Comparison of ENCODE assay signal across 2 cellular contexts in genomic region chr6:12288211-12288618, GRCh38.
TF ChIP-seq lines count a peak whose summit lies in the region.

No MANE protein-coding gene starts in this region.

TF ChIP-seq in A549, 52 proteins besides CTCF, POLR2A, EP300 and RAD21:
- TF ChIP-seq MAX (IDR thresholded peaks at IDR 0.05), result 0 out of 2 replicates have a peak, but pooled peaks have one; percentile 1
- TF ChIP-seq NFE2L2 (conservative IDR thresholded peaks at IDR 0.05; ENCODE audit: low read length), result no peak
- no peak for TF ChIP-seq SMC3 (IDR thresholded peaks at IDR 0.05)
- peak in 1 of 2 experiments; percentile 15; a peak in 1 of 5 replicates for TF ChIP-seq JUN (IDR thresholded peaks at IDR 0.05)

TF ChIP-seq in HEK293, 187 proteins besides CTCF, POLR2A, EP300 and RAD21:
- TF ChIP-seq EGR2 (tag by site-specific recombination; IDR thresholded peaks at IDR 0.05; ENCODE audit: low read depth), result 0 out of 2 replicates have a peak, but pooled peaks have one; percentile 15
- TF ChIP-seq ZFHX2 (tag by site-specific recombination; conservative IDR thresholded peaks at IDR 0.05), result peak; percentile 73
- no peak for TF ChIP-seq ZNF660 (tag by site-specific recombination; IDR thresholded peaks at IDR 0.05)
- peak; percentile 70 for TF ChIP-seq KLF1 (tag by site-specific recombination; IDR thresholded peaks at IDR 0.05)
TF ChIP-seq in HEK293: peak in this region for 3.
